In genomic region chr10:60869916-60870728, GRCh38 we compare ENCODE assay signal across 15 cellular contexts.
DNase-seq lines count a peak whose midpoint lies in the region; TF ChIP-seq lines count a peak whose summit lies in the region.
"Had no signal": no experiment of that assay in that cellular context is flagged by ENCODE, and none has a peak within 500 bp of the region (broad histone marks: within the 10 kb centered on the region; RNA-seq: fewer than 3 reads in every experiment).

No MANE protein-coding gene starts in this region.

- TF ChIP-seq RAD21 in SK-N-SH (IDR thresholded peaks at IDR 0.05; ENCODE audit: low read length) = no peak

- no peaks in the 10 kb centered on the region for H3K9me2 ChIP-seq in SK-N-SH

- H3K27me3 ChIP-seq in SK-N-SH (ENCODE audit: insufficient read depth) (no peaks in the 10 kb centered on the region), ovary (no peaks in the 10 kb centered on the region)
- H3K27me3 ChIP-seq: thyroid gland had no signal

- DNase-seq in SK-N-SH (no peak), globus pallidus (ENCODE audit: low spot score) (peak; percentile 24), DMS153 (lab: John Stamatoyannopoulos, UW) (no peak), AML-193 (lab: John Stamatoyannopoulos, UW) (no peak), ovary (no peak)
- no peak for DNase-seq in activated CD4-positive, CD25-positive, alpha-beta regulatory T cell treated with anti-CD3 and anti-CD28 coated beads, Interleukin-2, amount 50 U/mL, for 72 hours
- DNase-seq: activated naive CD4-positive, alpha-beta T cell treated with Interleukin-2 at 50 U/mL for 16 hours; DMS79; naive thymus-derived CD8-positive, alpha-beta T cell; SIG-M5; stimulated activated CD4-positive, alpha-beta T cell treated with anti-CD3 and anti-CD28 coated beads, Interleukin-1b, Interleukin-23, amount 100 ng/mL, for 48 hours; stimulated activated CD8-positive, alpha-beta memory T cell treated with anti-CD3 and anti-CD28 coated beads, Interleukin-4, amount 100 ng/mL, for 48 hours; thyroid gland had no signal

- H3K36me3 ChIP-seq in SK-N-SH (replicated peaks in 1 of 2; ENCODE audit: control insufficient read depth in 1 of 2, insufficient read depth in 2 of 2, low read length in 1 of 2) = peaks cover 23 to 34% of the 10 kb centered on the region in 2 experiments
- no peaks in the 10 kb centered on the region for H3K36me3 ChIP-seq in ovary

- H3K79me2 ChIP-seq in SK-N-SH (ENCODE audit: insufficient read depth) = no peaks in the 10 kb centered on the region

- CTCF ChIA-PET in SK-N-SH (lab: Yijun Ruan, JAX) = interaction anchor here (1.6 kb wide), 1 partner anchor 13 kb away, joined by 5 read pairs; no protein-coding TSS in a partner anchor

- H3K9ac ChIP-seq in SK-N-SH = no peak overlapping the region

- intact Hi-C loops in ovary (cut with DNase I) = no loop called here

- 97% methylated on average over 7 of the region's 7 CpGs for WGBS in SK-N-SH (ENCODE audit: low lambda C conversion rate)
- WGBS in ovary, 3 donors = 93 to 95% (median 94%) methylated on average over 7 of the region's 7 CpGs

- no peaks in the 10 kb centered on the region for H3F3A ChIP-seq in SK-N-SH (replicated peaks; ENCODE audit: insufficient read depth)

- no peaks in the 10 kb centered on the region for H4K20me1 ChIP-seq in SK-N-SH (ENCODE audit: insufficient read depth)

- POLR2A ChIA-PET in SK-N-SH (lab: Yijun Ruan, JAX) = no interaction called here

- no peaks in the 10 kb centered on the region; a peak in 1 of 4 replicates for H3K4me1 ChIP-seq in SK-N-SH (ENCODE audit: control insufficient read depth in 1 of 2, insufficient read depth in 2 of 2, low read depth in 1 of 2, low read length in 1 of 2)
- H3K4me1 ChIP-seq in ovary (ENCODE audit: insufficient read depth) = peaks cover 2% of the 10 kb centered on the region
- H3K4me1 ChIP-seq: thyroid gland had no signal

- no peaks in the 10 kb centered on the region for H3K9me3 ChIP-seq in SK-N-SH
- no peaks in the 10 kb centered on the region for H3K9me3 ChIP-seq in ovary
- H3K9me3 ChIP-seq: thyroid gland had no signal

- H3K27ac ChIP-seq in 22Rv1 (no peak overlapping the region), SK-N-SH (ENCODE audit: low read depth in 2 of 2, low read length in 1 of 2) (no peak overlapping the region), ovary (no peak overlapping the region)
- H3K27ac ChIP-seq: thyroid gland had no signal

- no peak for TF ChIP-seq POLR2A in ovary (IDR thresholded peaks at IDR 0.05)

- peak; percentile 27 for TF ChIP-seq CTCF in 22Rv1 (IDR thresholded peaks at IDR 0.05)
- TF ChIP-seq CTCF in GM12875 (IDR thresholded peaks at IDR 0.05; ENCODE audit: borderline replicate concordance, insufficient read depth, low read depth, low read length) = peak; percentile 10; the same call in 1 of the 2 replicates
- 0 out of 2 replicates have a peak, but pooled peaks have one; percentile 10 for TF ChIP-seq CTCF in SK-N-SH (IDR thresholded peaks at IDR 0.05)
- TF ChIP-seq CTCF in ovary (IDR thresholded peaks at IDR 0.05) = no peak

- no peak overlapping the region for H3K4me2 ChIP-seq in SK-N-SH

- TF ChIP-seq EP300 in SK-N-SH (IDR thresholded peaks at IDR 0.05; ENCODE audit: borderline replicate concordance in 1 of 2, low read depth in 1 of 2, low read length in 1 of 2) (no peak), ovary (IDR thresholded peaks at IDR 0.05) (no peak)

- no peak overlapping the region for H3K4me3 ChIP-seq in GM12875 (ENCODE audit: low read depth, low read length)
- no peak overlapping the region for H3K4me3 ChIP-seq in SK-N-SH (ENCODE audit: low read depth in 2 of 2, low read length in 1 of 2)
- H3K4me3 ChIP-seq in ovary = no peak overlapping the region
- H3K4me3 ChIP-seq: thyroid gland had no signal

- no peak overlapping the region for H2AFZ ChIP-seq in SK-N-SH (ENCODE audit: low read depth)

TF ChIP-seq in SK-N-SH, 30 proteins besides CTCF, POLR2A, EP300 and RAD21:
- TF ChIP-seq RXRA (IDR thresholded peaks at IDR 0.05; ENCODE audit: borderline replicate concordance, low read depth) (no peak), SIN3A (IDR thresholded peaks at IDR 0.05; ENCODE audit: borderline replicate concordance, low read depth, low read length) (no peak), NFIC (IDR thresholded peaks at IDR 0.05; ENCODE audit: borderline replicate concordance) (no peak), MXI1 (IDR thresholded peaks at IDR 0.05; ENCODE audit: low read depth, low read length) (no peak), TAF1 (IDR thresholded peaks at IDR 0.05; ENCODE audit: borderline replicate concordance, low read depth, low read length) (no peak), FOXJ3 (CRISPR knock-in tag; IDR thresholded peaks at IDR 0.05) (no peak), EZH2phosphoT487 (IDR thresholded peaks at IDR 0.05; ENCODE audit: borderline replicate concordance, low read depth) (no peak), CHD2 (IDR thresholded peaks at IDR 0.05; ENCODE audit: low read length, partially characterized antibody) (no peak), REST (IDR thresholded peaks at IDR 0.05; ENCODE audit: low read depth, low read length) (no peak), IRF3 (IDR thresholded peaks at IDR 0.05; ENCODE audit: low read depth, low read length) (no peak), ELF1 (IDR thresholded peaks at IDR 0.05) (no peak), MAX (IDR thresholded peaks at IDR 0.05; ENCODE audit: low read depth) (no peak), JUND (IDR thresholded peaks at IDR 0.05) (no peak)

Comparison
In these comparisons a context has a peak if more than half of its experiments do, and no peak if none do; other contexts are left out.
1. CTCF ChIP-seq: peak in 22Rv1 (single experiment), GM12875 (single experiment) and SK-N-SH (single experiment); none in ovary (0 of 3).